13 cellular contexts compared by ENCODE assay signal in the genomic region with DNA sequence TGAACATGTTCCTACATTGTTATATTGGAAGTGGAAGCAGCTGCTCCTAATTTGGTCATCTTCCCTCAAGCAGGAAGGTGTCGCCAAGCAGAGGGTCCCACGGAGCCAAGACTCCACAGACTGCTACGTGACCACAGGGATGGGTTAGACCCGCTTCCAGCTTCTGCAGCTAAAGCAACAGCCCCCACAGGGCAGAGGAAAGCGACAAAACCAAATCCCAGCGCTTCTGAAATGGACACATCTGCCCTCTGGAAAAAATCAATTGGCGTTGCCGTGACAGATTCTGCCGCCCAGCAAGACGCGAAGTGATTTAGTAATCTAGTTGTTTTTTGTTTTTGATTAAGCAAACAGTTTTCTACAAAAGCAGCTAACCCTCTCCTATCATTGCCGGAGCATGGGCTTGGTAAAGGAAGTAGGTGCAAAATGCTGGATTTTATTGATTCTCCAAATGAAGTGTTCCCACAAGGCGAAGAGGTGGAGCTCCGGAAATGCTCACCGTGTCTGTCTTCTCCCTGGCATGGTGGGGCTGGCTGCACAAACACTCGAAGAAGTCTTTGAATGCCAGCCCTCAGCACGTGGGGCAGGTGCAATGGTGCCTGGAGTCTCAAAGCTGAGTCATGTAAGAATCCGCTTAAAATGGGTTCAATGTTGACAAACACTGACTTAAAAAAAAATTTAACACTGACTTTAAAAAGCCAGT.
DNase-seq lines count a peak whose midpoint lies in the region; ATAC-seq and TF ChIP-seq lines count a peak whose summit lies in the region.
"Had no signal": no experiment of that assay in that cellular context is flagged by ENCODE, and none has a peak within 500 bp of the region (broad histone marks: within the 10 kb centered on the region; RNA-seq: fewer than 3 reads in every experiment).

No MANE protein-coding gene starts in this region.

- WGBS in mesenchymal stem cell, result 36% methylated on average over 14 of the region's 18 CpGs

- peak; percentile 58 for DNase-seq in A673 (ENCODE audit: low spot score)
- DNase-seq in HEK293T (ENCODE audit: extremely low spot score), result no peak
- DNase-seq in mesenchymal stem cell, result peak; percentile 79
- no peak for DNase-seq in activated naive CD4-positive, alpha-beta T cell treated with anti-CD3 and anti-CD28 coated beads, Interleukin-2, amount 50 U/mL, for 72 hours (ENCODE audit: low spot score in 2 of 2)
- no peak for DNase-seq in activated T-helper 2 cell treated with anti-CD3 and anti-CD28 coated beads, Interferon-gamma antibody, Interleukin-2, Interleukin-4, amounts not matched to agents 10 μg/mL and 5 μg/mL and 100 μg/mL, durations not matched to agents 14 hours and 24 hours and 36 hours (ENCODE audit: low spot score)
- no peak for DNase-seq in activated naive CD4-positive, alpha-beta T cell treated with Interleukin-2 at 50 U/mL for 16 hours
- no peak for DNase-seq in GM19238 (ENCODE audit: insufficient read length, low spot score)
- DNase-seq: activated CD8-positive, alpha-beta T cell treated with anti-CD3 and anti-CD28 coated beads, Interleukin-2, amount 10 ng/mL, durations not matched to agents 7 days and 5 days; naive thymus-derived CD8-positive, alpha-beta T cell; stimulated activated naive CD4-positive, alpha-beta T cell treated with Interleukin-2 at 50 U/mL for 16 hours had no signal

- H3K27ac ChIP-seq in A673 (ENCODE audit: low read depth, low read length, poor library complexity, severe bottlenecking) (peak overlapping the region; percentile 76), VCaP (peak overlapping the region; percentile 66), mesenchymal stem cell (ENCODE audit: low read length, poor library complexity, severe bottlenecking) (peak overlapping the region; percentile 82)
- H3K27ac ChIP-seq: adrenal gland had no signal

- H4K91ac ChIP-seq in mesenchymal stem cell (ENCODE audit: low read length), result peak overlapping the region; percentile 5

- POLR2A ChIA-PET in A673 (lab: Charles Lee; ENCODE audit: low non-redundant PET) (no interaction called here), HEK293T (lab: Yijun Ruan, JAX) (interaction anchor here (0.9 to 2.3 kb wide), 8 partner anchors 11 to 168 kb away, joined by 3 to 19 read pairs (median 4); no protein-coding TSS in a partner anchor)

- no peak overlapping the region for H3K4me3 Mint-ChIP-seq in activated T-helper 2 cell treated with anti-CD3 and anti-CD28 coated beads, Interferon-gamma antibody, Interleukin-2, Interleukin-4, amounts not matched to agents 10 μg/mL and 5 μg/mL and 100 μg/mL, durations not matched to agents 14 hours and 24 hours and 36 hours (ENCODE audit: low read depth)
- H3K4me3 Mint-ChIP-seq: activated CD8-positive, alpha-beta T cell treated with anti-CD3 and anti-CD28 coated beads, Interleukin-2, amount 10 ng/mL, durations not matched to agents 7 days and 5 days; B cell; naive thymus-derived CD8-positive, alpha-beta T cell had no signal

- H3K4me2 ChIP-seq in mesenchymal stem cell (ENCODE audit: low read length, poor library complexity, severe bottlenecking), result peak overlapping the region; percentile 31

- peak overlapping the region; percentile 64 for H3K9ac ChIP-seq in mesenchymal stem cell (ENCODE audit: low read length)

- no peak overlapping the region for H3K27ac Mint-ChIP-seq in activated naive CD4-positive, alpha-beta T cell treated with anti-CD3 and anti-CD28 coated beads, Interleukin-2, amount 50 U/mL, for 72 hours
- no peak overlapping the region for H3K27ac Mint-ChIP-seq in activated T-helper 2 cell treated with anti-CD3 and anti-CD28 coated beads, Interferon-gamma antibody, Interleukin-2, Interleukin-4, amounts not matched to agents 10 μg/mL and 5 μg/mL and 100 μg/mL, durations not matched to agents 14 hours and 24 hours and 36 hours
- H3K27ac Mint-ChIP-seq: activated CD8-positive, alpha-beta T cell treated with anti-CD3 and anti-CD28 coated beads, Interleukin-2, amount 10 ng/mL, durations not matched to agents 7 days and 5 days; B cell; naive thymus-derived CD8-positive, alpha-beta T cell had no signal

- H3K4me3 ChIP-seq in A673 (ENCODE audit: low read depth, low read length, poor library complexity, severe bottlenecking) (no peak overlapping the region), mesenchymal stem cell (ENCODE audit: insufficient read depth in 1 of 2, low read depth in 1 of 2, low read length in 2 of 2) (peak overlapping the region in 1 of 2 experiments; percentile 32)
- H3K4me3 ChIP-seq: adrenal gland had no signal

- H2BK120ac ChIP-seq in mesenchymal stem cell (ENCODE audit: low read depth, low read length), result peak overlapping the region; percentile 83

- H3K9me3 Mint-ChIP-seq in activated naive CD4-positive, alpha-beta T cell treated with anti-CD3 and anti-CD28 coated beads, Interleukin-2, amount 50 U/mL, for 72 hours, result no peaks in the 10 kb centered on the region
- H3K9me3 Mint-ChIP-seq in activated T-helper 2 cell treated with anti-CD3 and anti-CD28 coated beads, Interferon-gamma antibody, Interleukin-2, Interleukin-4, amounts not matched to agents 10 μg/mL and 5 μg/mL and 100 μg/mL, durations not matched to agents 14 hours and 24 hours and 36 hours, result no peaks in the 10 kb centered on the region

- no peaks in the 10 kb centered on the region for H3K4me1 Mint-ChIP-seq in activated T-helper 2 cell treated with anti-CD3 and anti-CD28 coated beads, Interferon-gamma antibody, Interleukin-2, Interleukin-4, amounts not matched to agents 10 μg/mL and 5 μg/mL and 100 μg/mL, durations not matched to agents 14 hours and 24 hours and 36 hours (ENCODE audit: low read depth)
- H3K4me1 Mint-ChIP-seq: B cell; naive thymus-derived CD8-positive, alpha-beta T cell had no signal

- H3K27me3 ChIP-seq in A673 (replicated peaks; ENCODE audit: insufficient read depth, low read depth, low read length, poor library complexity), result no peaks in the 10 kb centered on the region
- peaks cover 0 to 7% of the 10 kb centered on the region in 2 experiments for H3K27me3 ChIP-seq in mesenchymal stem cell (ENCODE audit: control insufficient read depth in 1 of 2, insufficient read depth in 1 of 2, low read length in 2 of 2)
- H3K27me3 ChIP-seq: adrenal gland had no signal

- H3K14ac ChIP-seq in mesenchymal stem cell (ENCODE audit: low read length in 2 of 2), result no peak overlapping the region

- H3K9me3 ChIP-seq in A673 (ENCODE audit: low read depth, low read length, poor library complexity, severe bottlenecking) (no peaks in the 10 kb centered on the region), mesenchymal stem cell (ENCODE audit: control insufficient read depth, low read length) (no peaks in the 10 kb centered on the region)
- H3K9me3 ChIP-seq: adrenal gland had no signal

- peaks cover 32% of the 10 kb centered on the region for H3K4me1 ChIP-seq in A673 (ENCODE audit: insufficient read depth, low read length, poor library complexity, severe bottlenecking)
- peaks cover 32% of the 10 kb centered on the region for H3K4me1 ChIP-seq in mesenchymal stem cell (ENCODE audit: control insufficient read depth, insufficient read depth, low read depth, low read length)

- no peak overlapping the region for H2AFZ ChIP-seq in mesenchymal stem cell (ENCODE audit: low read depth, low read length)

- H3K18ac ChIP-seq in mesenchymal stem cell (ENCODE audit: low read depth in 1 of 2, low read length in 2 of 2), result peak overlapping the region; percentile 79 to 88

- H3K23ac ChIP-seq in mesenchymal stem cell (ENCODE audit: low read length in 2 of 2), result no peak overlapping the region

- H2AK5ac ChIP-seq in mesenchymal stem cell (ENCODE audit: low read length, severe bottlenecking), result peak overlapping the region; percentile 85

- CTCF ChIA-PET in A673 (lab: Charles Lee), result no interaction called here
- CTCF ChIA-PET in HEK293T (lab: Yijun Ruan, JAX), result interaction anchor here (0.6 to 1.4 kb wide), 4 partner anchors 13 to 325 kb away, joined by 3 to 4 read pairs (median 4); no protein-coding TSS in a partner anchor

- ATAC-seq in activated naive CD4-positive, alpha-beta T cell treated with anti-CD3 and anti-CD28 coated beads, Interleukin-2, amount 50 U/mL, for 72 hours, result no peak
- ATAC-seq: activated CD8-positive, alpha-beta T cell treated with anti-CD3 and anti-CD28 coated beads, Interleukin-2, amount 10 ng/mL, durations not matched to agents 7 days and 5 days; naive thymus-derived CD8-positive, alpha-beta T cell had no signal

- H2BK15ac ChIP-seq in mesenchymal stem cell (ENCODE audit: low read depth, poor library complexity, severe bottlenecking), result no peak overlapping the region

- peak overlapping the region; percentile 5 to 57 for H3K4ac ChIP-seq in mesenchymal stem cell (ENCODE audit: low read depth in 1 of 2, low read length in 2 of 2)

- intact Hi-C loops in A673 (cut with micrococcal nuclease; ENCODE audit: unreplicated experiment), result loop anchor here (2.0 to 10.0 kb wide), 3 partner anchors 144 to 726 kb away; a partner anchor contains a TSS
- intact Hi-C loops in activated T-helper 2 cell treated with anti-CD3 and anti-CD28 coated beads, Interferon-gamma antibody, Interleukin-2, Interleukin-4, amounts not matched to agents 10 μg/mL and 5 μg/mL and 100 μg/mL, durations not matched to agents 14 hours and 24 hours and 36 hours (cut with micrococcal nuclease), result no loop called here

- no peak for TF ChIP-seq CTCF in A673 (conservative IDR thresholded peaks at IDR 0.05; ENCODE audit: low read depth, low read length)
- TF ChIP-seq CTCF in VCaP (conservative IDR thresholded peaks at IDR 0.05), result no peak

- no peaks in the 10 kb centered on the region for H3K36me3 ChIP-seq in A673 (ENCODE audit: insufficient read depth, low read length, poor library complexity, severe bottlenecking)
- H3K36me3 ChIP-seq in mesenchymal stem cell (ENCODE audit: control insufficient read depth in 1 of 2, insufficient read depth in 2 of 2, low read depth in 1 of 2, low read length in 2 of 2), result no peaks in the 10 kb centered on the region
- H3K36me3 ChIP-seq: adrenal gland had no signal

- H4K8ac ChIP-seq in mesenchymal stem cell (ENCODE audit: low read length), result peak overlapping the region; percentile 71

- H3K27me3 Mint-ChIP-seq in activated T-helper 2 cell treated with anti-CD3 and anti-CD28 coated beads, Interferon-gamma antibody, Interleukin-2, Interleukin-4, amounts not matched to agents 10 μg/mL and 5 μg/mL and 100 μg/mL, durations not matched to agents 14 hours and 24 hours and 36 hours (ENCODE audit: low read depth), result no peaks in the 10 kb centered on the region

- H3K79me1 ChIP-seq in mesenchymal stem cell (replicated peaks; ENCODE audit: low read length, poor library complexity, severe bottlenecking), result no peaks in the 10 kb centered on the region

- peak overlapping the region; percentile 79 to 84 for H2BK12ac ChIP-seq in mesenchymal stem cell (ENCODE audit: low read length in 2 of 2)

- TSS peak; percentile 77 for BruUV-seq in A673 (replicated peaks; lab: Mats Ljungman, UMichigan)

- no peaks in the 10 kb centered on the region for H3K36me3 Mint-ChIP-seq in activated naive CD4-positive, alpha-beta T cell treated with anti-CD3 and anti-CD28 coated beads, Interleukin-2, amount 50 U/mL, for 72 hours
- H3K36me3 Mint-ChIP-seq in activated T-helper 2 cell treated with anti-CD3 and anti-CD28 coated beads, Interferon-gamma antibody, Interleukin-2, Interleukin-4, amounts not matched to agents 10 μg/mL and 5 μg/mL and 100 μg/mL, durations not matched to agents 14 hours and 24 hours and 36 hours (ENCODE audit: low read depth), result no peaks in the 10 kb centered on the region
- H3K36me3 Mint-ChIP-seq: naive thymus-derived CD8-positive, alpha-beta T cell had no signal

- no peak overlapping the region for H2BK5ac ChIP-seq in mesenchymal stem cell (ENCODE audit: low read depth, low read length, poor library complexity, severe bottlenecking)

Comparison
In these comparisons a context has a peak if more than half of its experiments do, and no peak if none do; other contexts are left out.
1. DNase-seq: peak in A673 (single experiment) and mesenchymal stem cell (single experiment); none in HEK293T (single experiment), activated naive CD4-positive, alpha-beta T cell treated with anti-CD3 and anti-CD28 coated beads, Interleukin-2, amount 50 U/mL, for 72 hours (0 of 2), activated T-helper 2 cell treated with anti-CD3 and anti-CD28 coated beads, Interferon-gamma antibody, Interleukin-2, Interleukin-4, amounts not matched to agents 10 μg/mL and 5 μg/mL and 100 μg/mL, durations not matched to agents 14 hours and 24 hours and 36 hours (single experiment), activated naive CD4-positive, alpha-beta T cell treated with Interleukin-2 at 50 U/mL for 16 hours (single experiment) and GM19238 (single experiment).
2. Peak in every context shown above with its lines, with median percentiles within 50 percentile points of each other: H3K27ac ChIP-seq.